12 cellular contexts compared by ENCODE assay signal in the genomic region with DNA sequence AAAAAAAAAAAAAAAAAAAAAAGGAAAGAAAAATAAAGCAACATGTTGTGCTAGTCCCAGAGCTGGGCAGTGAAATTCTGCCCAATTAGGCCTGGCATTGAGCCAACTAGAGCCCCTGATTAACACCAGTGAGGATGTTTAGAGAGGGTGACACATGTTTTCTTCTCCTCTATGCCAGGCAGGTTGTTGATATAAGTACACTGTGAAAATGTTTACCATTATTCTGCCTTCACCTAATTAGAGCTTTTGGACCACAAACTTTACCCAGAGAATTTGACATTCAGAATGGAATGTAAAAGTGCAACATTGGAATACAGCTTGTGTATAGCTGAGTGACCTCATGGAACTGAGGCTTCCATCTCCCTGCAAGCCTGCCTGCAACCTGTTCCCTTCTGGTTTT.
A peak's percentile ranks its signal among the peaks of the same experiment; 100 is the strongest.
DNase-seq lines count a peak whose midpoint lies in the region; TF ChIP-seq lines count a peak whose summit lies in the region.
"Had no signal": no experiment of that assay in that cellular context is flagged by ENCODE, and none has a peak within 500 bp of the region (broad histone marks: within the 10 kb centered on the region; RNA-seq: fewer than 3 reads in every experiment).

No MANE protein-coding gene starts in this region.

- H3K27me3 ChIP-seq in AG04450 (ENCODE audit: control insufficient read depth, insufficient read depth, low read length): no peaks in the 10 kb centered on the region
- no peaks in the 10 kb centered on the region for H3K27me3 ChIP-seq in Loucy (ENCODE audit: insufficient read depth, low read length, poor library complexity, severe bottlenecking)
- no peaks in the 10 kb centered on the region for H3K27me3 ChIP-seq in fibroblast of lung (ENCODE audit: control insufficient read depth, insufficient read depth, low read length)
- H3K27me3 ChIP-seq in A673 (replicated peaks; ENCODE audit: insufficient read depth, low read depth, low read length, poor library complexity): no peaks in the 10 kb centered on the region
- H3K27me3 ChIP-seq: BE2C had no signal

- H3K4me1 Mint-ChIP-seq in activated CD4-positive, alpha-beta T cell treated with anti-CD3 and anti-CD28 coated beads, Interleukin-2, amount 10 ng/mL, durations not matched to agents 7 days and 5 days: no peaks in the 10 kb centered on the region
- H3K4me1 Mint-ChIP-seq: activated naive CD8-positive, alpha-beta T cell treated with anti-CD3 and anti-CD28 coated beads for 36 hours had no signal

- in situ Hi-C loops in GM13977 (cut with MboI; ENCODE audit: low pct_unique_long_range_greater_than_20kb, low sequenced_read_pairs, unreplicated experiment): no loop called here

- intact Hi-C loops in A673 (cut with micrococcal nuclease; ENCODE audit: unreplicated experiment): no loop called here

- CTCF ChIA-PET in AG04450 (lab: Charles Lee): interaction anchor here (0.6 to 2.0 kb wide), 3 partner anchors 16 to 1513 kb away, joined by 3 to 9 read pairs (median 4); no protein-coding TSS in a partner anchor
- CTCF ChIA-PET in A673 (lab: Charles Lee): no interaction called here
- CTCF ChIA-PET in activated CD4-positive, alpha-beta T cell treated with anti-CD3 and anti-CD28 coated beads, Interleukin-2, amount 10 ng/mL, durations not matched to agents 7 days and 5 days (lab: Charles Lee): no interaction called here

- H3K9ac ChIP-seq in Loucy (ENCODE audit: low read depth, low read length, poor library complexity, severe bottlenecking) (no peak overlapping the region), fibroblast of lung (ENCODE audit: insufficient read depth, low read length) (no peak overlapping the region)

- POLR2A ChIA-PET in AG04450 (lab: Yijun Ruan, JAX) (interaction anchor here (0.6 to 1.4 kb wide), 8 partner anchors 19 to 291 kb away, joined by 3 to 11 read pairs (median 6); no protein-coding TSS in a partner anchor), A673 (lab: Charles Lee; ENCODE audit: low non-redundant PET) (no interaction called here)
- POLR2A ChIA-PET in activated CD4-positive, alpha-beta T cell treated with anti-CD3 and anti-CD28 coated beads, Interleukin-2, amount 10 ng/mL, durations not matched to agents 7 days and 5 days (lab: Charles Lee): no interaction called here

- no peak overlapping the region for H3K27ac Mint-ChIP-seq in activated CD4-positive, alpha-beta T cell treated with anti-CD3 and anti-CD28 coated beads, Interleukin-2, amount 10 ng/mL, durations not matched to agents 7 days and 5 days
- H3K27ac Mint-ChIP-seq: activated naive CD8-positive, alpha-beta T cell treated with anti-CD3 and anti-CD28 coated beads for 36 hours had no signal

- H3K4me2 ChIP-seq in Loucy (ENCODE audit: low read depth, low read length, poor library complexity, severe bottlenecking) (no peak overlapping the region), fibroblast of lung (ENCODE audit: extremely low read depth, insufficient read depth, low read length) (no peak overlapping the region)

- DNase-seq in AG04450 (ENCODE audit: low read depth, low spot score) (peak; percentile 56), NCI-H774 (lab: John Stamatoyannopoulos, UW) (peak; percentile 5), fibroblast of lung (ENCODE audit: low read depth in 2 of 2) (peak; percentile 34 to 59), A673 (ENCODE audit: low spot score) (no peak), GM13977 (ENCODE audit: low spot score) (no peak)
- DNase-seq in activated CD4-positive, alpha-beta T cell treated with anti-CD3 and anti-CD28 coated beads, Interleukin-2, amount 10 ng/mL, durations not matched to agents 7 days and 5 days: no peak
- DNase-seq in stimulated activated naive CD4-positive, alpha-beta T cell treated with Interleukin-2 at 50 U/mL for 16 hours (lab: John Stamatoyannopoulos, UW): no peak
- DNase-seq: activated naive CD8-positive, alpha-beta T cell treated with anti-CD3 and anti-CD28 coated beads for 36 hours; BE2C; GF-D8; kidney had no signal

- H4K20me1 ChIP-seq in Loucy (ENCODE audit: insufficient read depth, low read length, poor library complexity, severe bottlenecking) (no peaks in the 10 kb centered on the region), fibroblast of lung (ENCODE audit: control insufficient read depth, extremely low read depth, insufficient read depth, low read length) (no peaks in the 10 kb centered on the region)

- H3K27ac ChIP-seq in AG04450 (ENCODE audit: low read depth, low read length): peak overlapping the region; percentile 31
- H3K27ac ChIP-seq in fibroblast of lung (ENCODE audit: insufficient read depth, low read length): no peak overlapping the region
- no peak overlapping the region for H3K27ac ChIP-seq in A673 (ENCODE audit: low read depth, low read length, poor library complexity, severe bottlenecking)

- H3K4me1 ChIP-seq in Loucy (ENCODE audit: insufficient read depth, low read length, poor library complexity, severe bottlenecking) (peaks cover 14% of the 10 kb centered on the region), fibroblast of lung (ENCODE audit: control insufficient read depth, extremely low read depth, insufficient read depth, low read length) (peaks cover 5% of the 10 kb centered on the region), A673 (ENCODE audit: insufficient read depth, low read length, poor library complexity, severe bottlenecking) (no peaks in the 10 kb centered on the region)

- no peaks in the 10 kb centered on the region for H3K36me3 Mint-ChIP-seq in activated CD4-positive, alpha-beta T cell treated with anti-CD3 and anti-CD28 coated beads, Interleukin-2, amount 10 ng/mL, durations not matched to agents 7 days and 5 days (ENCODE audit: low read depth)
- H3K36me3 Mint-ChIP-seq: activated naive CD8-positive, alpha-beta T cell treated with anti-CD3 and anti-CD28 coated beads for 36 hours had no signal

- no peaks in the 10 kb centered on the region for H3K9me3 Mint-ChIP-seq in activated CD4-positive, alpha-beta T cell treated with anti-CD3 and anti-CD28 coated beads, Interleukin-2, amount 10 ng/mL, durations not matched to agents 7 days and 5 days
- H3K9me3 Mint-ChIP-seq: activated naive CD8-positive, alpha-beta T cell treated with anti-CD3 and anti-CD28 coated beads for 36 hours had no signal

- no TSS peak for BruUV-seq in A673 (replicated peaks; lab: Mats Ljungman, UMichigan)

- no peaks in the 10 kb centered on the region for H3F3A ChIP-seq in Loucy (ENCODE audit: low read depth)

- H3K4me3 Mint-ChIP-seq in activated CD4-positive, alpha-beta T cell treated with anti-CD3 and anti-CD28 coated beads, Interleukin-2, amount 10 ng/mL, durations not matched to agents 7 days and 5 days: no peak overlapping the region
- H3K4me3 Mint-ChIP-seq: activated naive CD8-positive, alpha-beta T cell treated with anti-CD3 and anti-CD28 coated beads for 36 hours had no signal

- H3K79me2 ChIP-seq in Loucy (ENCODE audit: insufficient read depth, low read length) (no peaks in the 10 kb centered on the region), fibroblast of lung (ENCODE audit: control insufficient read depth, insufficient read depth, low read length) (no peaks in the 10 kb centered on the region)

- no peaks in the 10 kb centered on the region for H3K36me3 ChIP-seq in Loucy (ENCODE audit: insufficient read depth, low read length)
- no peaks in the 10 kb centered on the region for H3K36me3 ChIP-seq in fibroblast of lung (ENCODE audit: control insufficient read depth, insufficient read depth, low read length)
- no peaks in the 10 kb centered on the region for H3K36me3 ChIP-seq in A673 (ENCODE audit: insufficient read depth, low read length, poor library complexity, severe bottlenecking)
- H3K36me3 ChIP-seq: BE2C had no signal

- no peaks in the 10 kb centered on the region for H3K9me2 ChIP-seq in Loucy (replicated peaks; ENCODE audit: low read depth, low read length)

- no peak overlapping the region for H3K4me3 ChIP-seq in AG04450 (ENCODE audit: low read depth, low read length)
- no peak overlapping the region for H3K4me3 ChIP-seq in Loucy (ENCODE audit: low read length, poor library complexity, severe bottlenecking)
- no peak overlapping the region for H3K4me3 ChIP-seq in fibroblast of lung (replicated peaks in 1 of 4; ENCODE audit: control extremely low read depth in 1 of 4, insufficient read depth in 1 of 4, low read depth in 3 of 4, low read length in 4 of 4)
- H3K4me3 ChIP-seq in A673 (ENCODE audit: low read depth, low read length, poor library complexity, severe bottlenecking): no peak overlapping the region

- H2AFZ ChIP-seq in Loucy (ENCODE audit: low read length) (peak overlapping the region; percentile 19; the same call in 1 of the 2 replicates), fibroblast of lung (ENCODE audit: low read length) (no peak overlapping the region)

- TF ChIP-seq CTCF in AG04450 (IDR thresholded peaks at IDR 0.05; ENCODE audit: low read depth, low read length) (no peak), Loucy (conservative IDR thresholded peaks at IDR 0.05; ENCODE audit: low read length) (no peak), fibroblast of lung (conservative IDR thresholded peaks at IDR 0.05 in 1 of 2, IDR thresholded peaks at IDR 0.05 in 1 of 2; ENCODE audit: low read depth in 1 of 2, low read length in 2 of 2) (no peak), A673 (conservative IDR thresholded peaks at IDR 0.05; ENCODE audit: low read depth, low read length) (no peak), GM13977 (IDR thresholded peaks at IDR 0.05; ENCODE audit: extremely low read depth, insufficient read depth, missing control alignments) (no peak)

- peaks cover 25% of the 10 kb centered on the region for H3K27me3 Mint-ChIP-seq in activated CD4-positive, alpha-beta T cell treated with anti-CD3 and anti-CD28 coated beads, Interleukin-2, amount 10 ng/mL, durations not matched to agents 7 days and 5 days

- H3K9me3 ChIP-seq in AG04450 (ENCODE audit: control insufficient read depth, insufficient read depth, low read length) (no peaks in the 10 kb centered on the region), Loucy (ENCODE audit: insufficient read depth, low read depth, low read length) (no peaks in the 10 kb centered on the region), fibroblast of lung (ENCODE audit: control insufficient read depth, insufficient read depth, low read depth, low read length) (no peaks in the 10 kb centered on the region), A673 (ENCODE audit: low read depth, low read length, poor library complexity, severe bottlenecking) (no peaks in the 10 kb centered on the region)
- H3K9me3 ChIP-seq: BE2C had no signal

Comparison
In these comparisons a context has a peak if more than half of its experiments do, and no peak if none do; other contexts are left out.
1. DNase-seq: peak in AG04450 (single experiment), NCI-H774 (single experiment) and fibroblast of lung (2 of 2); none in A673 (single experiment), GM13977 (single experiment), activated CD4-positive, alpha-beta T cell treated with anti-CD3 and anti-CD28 coated beads, Interleukin-2, amount 10 ng/mL, durations not matched to agents 7 days and 5 days (single experiment) and stimulated activated naive CD4-positive, alpha-beta T cell treated with Interleukin-2 at 50 U/mL for 16 hours (single experiment).